25 cellular contexts compared by ENCODE assay signal in the genomic region with DNA sequence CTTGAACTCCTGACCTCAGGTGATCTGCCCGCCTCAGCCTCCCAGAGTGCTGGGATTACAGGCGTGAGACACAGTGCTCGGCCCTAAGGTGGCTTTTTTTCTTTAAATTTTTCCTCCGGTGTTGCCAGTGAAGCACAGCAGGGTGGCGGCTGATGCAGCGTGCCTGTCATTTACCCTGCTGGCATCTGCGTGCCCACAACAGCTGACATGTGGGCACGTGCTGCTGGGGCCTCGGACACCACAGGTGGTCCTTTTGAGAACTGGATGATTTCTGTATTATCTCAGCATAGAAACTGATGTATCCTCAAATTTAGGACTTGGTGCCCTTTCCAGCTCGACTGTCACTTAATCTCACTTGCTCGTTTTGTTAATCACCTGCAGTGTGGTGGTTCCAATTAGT. TPM values are rescaled to one million over a fixed set of nuclear protein-coding genes. Genes with fewer than 3 reads are reported as not detected.
"Had no signal": no experiment of that assay in that cellular context is flagged by ENCODE, and none has a peak within 500 bp of the region (broad histone marks: within the 10 kb centered on the region; RNA-seq: fewer than 3 reads in every experiment).

No MANE protein-coding gene starts in this region.

- H3K9me3 ChIP-seq: colonic mucosa, right atrium auricular region, sigmoid colon, testis, tibial nerve had no signal

- H3K27ac ChIP-seq: colonic mucosa, foreskin keratinocyte, right atrium auricular region, sigmoid colon, testis, tibial nerve had no signal

- H3K4me3 ChIP-seq: colonic mucosa, lung, right atrium auricular region, sigmoid colon, smooth muscle cell, testis, tibial nerve had no signal

- H3K27me3 ChIP-seq: colonic mucosa, foreskin keratinocyte, right atrium auricular region, sigmoid colon, testis, tibial nerve had no signal

- H3K27ac Mint-ChIP-seq: endodermal cell; naive thymus-derived CD4-positive, alpha-beta T cell; stimulated activated effector memory CD8-positive, alpha-beta T cell treated with anti-CD3 and anti-CD28 coated beads, Interleukin-12 subunit alpha, Interleukin-12 subunit beta, amount 100 ng/mL, for 72 hours had no signal

- DNase-seq: colonic mucosa; effector CD4-positive, alpha-beta T cell; endodermal cell; erythroblast; foreskin keratinocyte; kidney; left cardiac atrium; left ventricle myocardium superior; mesenchymal stem cell; naive thymus-derived CD4-positive, alpha-beta T cell; sigmoid colon; stimulated activated CD4-positive, alpha-beta T cell treated with anti-CD3 and anti-CD28 coated beads, Interleukin-4, amount 100 ng/mL, for 1 hour; stimulated activated CD8-positive, alpha-beta memory T cell treated with anti-CD3 and anti-CD28 coated beads, Interleukin-4, amount 100 ng/mL, for 48 hours; stimulated activated naive CD8-positive, alpha-beta T cell treated with anti-CD3 and anti-CD28 coated beads, Interleukin-15, Interleukin-2, amounts not matched to agents 100 U/mL and 50 U/mL, for 24 hours; testis had no signal

- H3K4me1 ChIP-seq: colonic mucosa, foreskin keratinocyte, right atrium auricular region, testis, tibial nerve had no signal

- H3K4me3 Mint-ChIP-seq: endodermal cell; naive thymus-derived CD4-positive, alpha-beta T cell; stimulated activated effector memory CD8-positive, alpha-beta T cell treated with anti-CD3 and anti-CD28 coated beads, Interleukin-12 subunit alpha, Interleukin-12 subunit beta, amount 100 ng/mL, for 72 hours had no signal

- H3K4me1 Mint-ChIP-seq: naive thymus-derived CD4-positive, alpha-beta T cell had no signal

- H3K9me3 Mint-ChIP-seq: endodermal cell; stimulated activated effector memory CD8-positive, alpha-beta T cell treated with anti-CD3 and anti-CD28 coated beads, Interleukin-12 subunit alpha, Interleukin-12 subunit beta, amount 100 ng/mL, for 72 hours had no signal

- H3K27me3 Mint-ChIP-seq: naive thymus-derived CD4-positive, alpha-beta T cell had no signal

RNA-seq across cellular contexts. Expression of a gene that starts 31.2 kb away (rescaled TPM):
- total RNA-seq: endothelial cell of umbilical vein, foreskin keratinocyte, kidney, pulmonary artery endothelial cell, right atrium auricular region, subcutaneous adipose tissue, ureter had no signal
- polyA plus RNA-seq: naive thymus-derived CD4-positive, alpha-beta T cell; neural cell had no signal
